8 cellular contexts compared by ENCODE assay signal in genomic region chr4:165502919-165503907, GRCh38.
DNase-seq lines count a peak whose midpoint lies in the region; ATAC-seq and TF ChIP-seq lines count a peak whose summit lies in the region.

No MANE protein-coding gene starts in this region.

- H3K36me3 ChIP-seq in psoas muscle (ENCODE audit: insufficient read depth in 1 of 2, low read depth in 1 of 2): no peaks in the 10 kb centered on the region

- ATAC-seq in GM18909 (IDR thresholded peaks at IDR 0.05; ENCODE audit: poor library complexity, unreplicated experiment) (peak; percentile 65), HG03442 (IDR thresholded peaks at IDR 0.05; ENCODE audit: unreplicated experiment) (peak; percentile 80), psoas muscle (peak in 1 of 4 donors; percentile 35), HG03280 (IDR thresholded peaks at IDR 0.05; ENCODE audit: unreplicated experiment) (no peak), GM19035 (IDR thresholded peaks at IDR 0.05; ENCODE audit: unreplicated experiment) (no peak)

- POLR2A ChIA-PET in MCF 10A (lab: Yijun Ruan, JAX): interaction anchor here (0.6 to 1.7 kb wide), 6 partner anchors 10 to 351 kb away, joined by 3 to 7 read pairs (median 3); no protein-coding TSS in a partner anchor

- CTCF ChIA-PET in MCF 10A (lab: Yijun Ruan, JAX): interaction anchor here (0.8 to 8.5 kb wide), 6 partner anchors 10 to 1090 kb away, joined by 3 to 99 read pairs (median 3); no protein-coding TSS in a partner anchor

- WGBS in psoas muscle, 3 donors: 70 to 82% (median 70%) methylated on average over 7 of the region's 7 CpGs
- WGBS in lower leg skin, 2 donors: 79% methylated on average over 7 of the region's 7 CpGs

- no TSS peak for BruUV-seq in MCF 10A (replicated peaks; lab: Mats Ljungman, UMichigan)

- H3K27ac Mint-ChIP-seq in MCF 10A (ENCODE audit: low read depth, unreplicated experiment): peak overlapping the region; percentile 71

- peak overlapping the region; percentile 2 for H3K4me3 Mint-ChIP-seq in MCF 10A (ENCODE audit: unreplicated experiment)

- H3K27me3 Mint-ChIP-seq in MCF 10A (ENCODE audit: insufficient read depth, unreplicated experiment): no peaks in the 10 kb centered on the region

- peaks cover 7% of the 10 kb centered on the region for H3K9me3 Mint-ChIP-seq in MCF 10A (ENCODE audit: unreplicated experiment)

- peaks cover 37% of the 10 kb centered on the region for H3K4me1 Mint-ChIP-seq in MCF 10A (ENCODE audit: insufficient read depth, unreplicated experiment)

- H3K9me3 ChIP-seq in psoas muscle: no peaks in the 10 kb centered on the region

- intact Hi-C loops in MCF 10A (cut with micrococcal nuclease): no loop called here
- intact Hi-C loops in psoas muscle (cut with DNase I): no loop called here
- intact Hi-C loops in lower leg skin (cut with DNase I; ENCODE audit: low total_unique reads): no loop called here

- peaks cover 0 to 2% (median 0%) of the 10 kb centered on the region in 3 donors for H3K27me3 ChIP-seq in psoas muscle (ENCODE audit: insufficient read depth in 3 of 3, low read length in 2 of 3)

- TF ChIP-seq CTCF in MCF 10A (IDR thresholded peaks at IDR 0.05; ENCODE audit: unreplicated experiment) (no peak), psoas muscle (IDR thresholded peaks at IDR 0.05) (no peak), lower leg skin (IDR thresholded peaks at IDR 0.05) (no peak)

- no peak for TF ChIP-seq POLR2A in lower leg skin (IDR thresholded peaks at IDR 0.05)

- no peak overlapping the region for H3K4me3 ChIP-seq in psoas muscle
- no peak overlapping the region for H3K4me3 ChIP-seq in lower leg skin (ENCODE audit: low read depth, poor library complexity, severe bottlenecking)

- H3K36me3 Mint-ChIP-seq in MCF 10A (ENCODE audit: insufficient read depth, unreplicated experiment): no peaks in the 10 kb centered on the region

- DNase-seq in MCF 10A (ENCODE audit: unreplicated experiment) (peak; percentile 44), psoas muscle (no peak), HT-29 (ENCODE audit: low spot score) (no peak), lower leg skin (ENCODE audit: low spot score in 2 of 2) (no peak)

- H3K4me1 ChIP-seq in psoas muscle: no peaks in the 10 kb centered on the region

- peak overlapping the region; percentile 46 for H3K27ac ChIP-seq in psoas muscle

Comparison
In these comparisons a context has a peak if more than half of its experiments do, and no peak if none do; other contexts are left out.
1. ATAC-seq: peak in GM18909 (single experiment) and HG03442 (single experiment); none in HG03280 (single experiment) and GM19035 (single experiment).